7 cellular contexts compared by ENCODE assay signal in genomic region chr19:42325308-42325895, GRCh38.
DNase-seq lines count a peak whose midpoint lies in the region; ATAC-seq and TF ChIP-seq lines count a peak whose summit lies in the region.

TSS of gene MEGF8 (plus strand) at chr19:42325635. CDS start at chr19:42326244, 609 bp downstream.

- TF ChIP-seq CTCF in astrocyte of the spinal cord (IDR thresholded peaks at IDR 0.05; ENCODE audit: low read depth, low read length), result peak; percentile 95

- peak within 1 kb of the TSS; percentile 92 for H3K4me3 ChIP-seq in astrocyte of the spinal cord (ENCODE audit: low read depth, low read length)

- TF ChIP-seq POLR2A in GM18505 (IDR thresholded peaks at IDR 0.05; ENCODE audit: borderline replicate concordance, extremely low read depth, insufficient read depth, insufficient read length), result peak; percentile 77

- peak; percentile 99 for DNase-seq in NCI-H2029 (lab: John Stamatoyannopoulos, UW)
- peak; percentile 95 for DNase-seq in T1000 (lab: John Stamatoyannopoulos, UW)
- DNase-seq in astrocyte of the spinal cord (ENCODE audit: low read depth, low spot score), result peak; percentile 99
- peak; percentile 96 to 99 for DNase-seq in hippocampal formation (lab: John Stamatoyannopoulos, UW)
- peak; percentile 98 for DNase-seq in retina

- in situ Hi-C loops in astrocyte of the spinal cord (cut with HindIII; ENCODE audit: low sequenced_read_pairs), result no loop called here

- ATAC-seq in GM18505 (IDR thresholded peaks at IDR 0.05; ENCODE audit: unreplicated experiment), result peak; percentile 85
- peak; percentile 84 for ATAC-seq in HG02973 (IDR thresholded peaks at IDR 0.05; ENCODE audit: unreplicated experiment)

Comparison
In these comparisons a context has a peak if more than half of its experiments do, and no peak if none do; other contexts are left out.
1. Peak in every context shown above with its lines: DNase-seq, ATAC-seq and H3K4me3 ChIP-seq.